Comparison of ENCODE assay signal across 14 cellular contexts in the genomic region with DNA sequence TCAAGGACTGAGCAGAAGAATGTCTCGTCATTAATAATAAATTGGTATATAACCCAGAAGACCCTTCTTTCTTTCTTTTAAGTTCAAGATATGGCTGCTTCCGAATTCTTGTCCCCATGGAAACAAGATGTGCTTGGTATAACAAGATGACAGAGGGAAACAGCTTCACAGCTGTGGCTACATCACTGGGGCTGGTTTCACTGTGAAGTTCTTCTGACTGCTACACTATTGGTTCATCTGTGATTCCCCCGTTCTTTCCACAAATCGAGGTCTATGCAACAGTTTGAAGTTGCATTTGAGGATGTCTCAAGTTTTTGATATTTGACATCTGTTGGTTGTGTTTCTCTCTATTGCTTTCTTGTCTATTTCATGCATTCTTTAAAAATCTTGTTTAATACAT. TPM values are rescaled to one million over a fixed set of nuclear protein-coding genes. Genes with fewer than 3 reads are reported as not detected.
A peak's percentile ranks its signal among the peaks of the same experiment; 100 is the strongest.
DNase-seq lines count a peak whose midpoint lies in the region; ATAC-seq, FAIRE-seq and TF ChIP-seq lines count a peak whose summit lies in the region.
"Had no signal": no experiment of that assay in that cellular context is flagged by ENCODE, and none has a peak within 500 bp of the region (broad histone marks: within the 10 kb centered on the region; RNA-seq: fewer than 3 reads in every experiment).

No MANE protein-coding gene starts in this region.

- no peak for TF ChIP-seq POLR2A in H54 (IDR thresholded peaks at IDR 0.05; ENCODE audit: low read depth, low read length)

- peak overlapping the region; percentile 38 to 96 (median 87) for H3K27ac ChIP-seq in dorsolateral prefrontal cortex
- H3K27ac ChIP-seq: breast epithelium, esophagus muscularis mucosa, transverse colon had no signal

- ATAC-seq in left ventricle myocardium superior, result no peak

- peak overlapping the region in 5 of 59 donors; percentile 7 to 25 (median 12) for H3K4me3 ChIP-seq in dorsolateral prefrontal cortex
- H3K4me3 ChIP-seq: breast epithelium, esophagus muscularis mucosa, transverse colon had no signal

- intact Hi-C loops in dorsolateral prefrontal cortex (cut with DNase I), result no loop called here
- intact Hi-C loops in left ventricle myocardium superior (cut with micrococcal nuclease), result no loop called here

- no peak for FAIRE-seq in H54 (lab: Jason Lieb, UNC)
- FAIRE-seq: GM18507 had no signal

- no peaks in the 10 kb centered on the region for H3K27me3 ChIP-seq in dorsolateral prefrontal cortex
- H3K27me3 ChIP-seq: breast epithelium, esophagus muscularis mucosa, transverse colon had no signal

- peak; percentile 40 for DNase-seq in activated CD8-positive, alpha-beta memory T cell treated with anti-CD3 and anti-CD28 coated beads, Interleukin-2, amount 50 U/mL, for 1 hour (ENCODE audit: extremely low read depth)
- no peak for DNase-seq in activated CD8-positive, alpha-beta memory T cell treated with anti-CD3 and anti-CD28 coated beads for 24 hours
- DNase-seq in T-helper 2 cell (peak in 3 of 5 experiments; percentile 18 to 70 (median 56)), dorsolateral prefrontal cortex (peak in 2 of 10 donors; percentile 43 to 66), COR-L47 (lab: John Stamatoyannopoulos, UW) (no peak), left ventricle myocardium superior (no peak), H54 (ENCODE audit: insufficient read length, low spot score) (no peak)
- peak in 5 of 6 experiments; percentile 10 to 41 (median 19) for DNase-seq in stimulated activated naive CD4-positive, alpha-beta T cell (lab: John Stamatoyannopoulos, UW)
- DNase-seq: midbrain, transverse colon had no signal

- TF ChIP-seq CTCF in dorsolateral prefrontal cortex (IDR thresholded peaks at IDR 0.05 in 54 of 56, conservative IDR thresholded peaks at IDR 0.05 in 2 of 56; ENCODE audit: low read depth in 1 of 56, partially characterized antibody in 56 of 56), result no peak

RNA-seq across cellular contexts. Expression of a gene that starts 12.3 kb away (rescaled TPM):
- total RNA-seq in dorsolateral prefrontal cortex (1 to 10 TPM in 43 of 120 experiments, under 1 TPM in 69, not detected in 8; 0.13 to 4.1 (median 0.81) TPM), left ventricle myocardium superior (0.10 TPM)
- total RNA-seq: renal cortical epithelial cell had no signal

RNA-seq across cellular contexts. Expression of a gene that starts 24.8 kb away (rescaled TPM):
- total RNA-seq in dorsolateral prefrontal cortex (100 to 1,000 TPM in 119 of 120 experiments, 10 to 100 TPM in 1; 87.3 to 271 (median 162) TPM), left ventricle myocardium superior (2.7 TPM)

Comparison
In these comparisons a context has a peak if more than half of its experiments do, and no peak if none do; other contexts are left out.
1. DNase-seq: peak in activated CD8-positive, alpha-beta memory T cell treated with anti-CD3 and anti-CD28 coated beads, Interleukin-2, amount 50 U/mL, for 1 hour (single experiment), T-helper 2 cell (3 of 5) and stimulated activated naive CD4-positive, alpha-beta T cell (5 of 6); none in activated CD8-positive, alpha-beta memory T cell treated with anti-CD3 and anti-CD28 coated beads for 24 hours (single experiment), COR-L47 (single experiment), left ventricle myocardium superior (single experiment) and H54 (single experiment).
2. RNA of a gene that starts 24.8 kb away (total RNA-seq): 87.3 to 271 TPM in dorsolateral prefrontal cortex; 2.7 TPM in left ventricle myocardium superior (single experiment); every median in the first group is over 10 times any median in the second.